Comparison of ENCODE assay signal across 14 cellular contexts in the genomic region with DNA sequence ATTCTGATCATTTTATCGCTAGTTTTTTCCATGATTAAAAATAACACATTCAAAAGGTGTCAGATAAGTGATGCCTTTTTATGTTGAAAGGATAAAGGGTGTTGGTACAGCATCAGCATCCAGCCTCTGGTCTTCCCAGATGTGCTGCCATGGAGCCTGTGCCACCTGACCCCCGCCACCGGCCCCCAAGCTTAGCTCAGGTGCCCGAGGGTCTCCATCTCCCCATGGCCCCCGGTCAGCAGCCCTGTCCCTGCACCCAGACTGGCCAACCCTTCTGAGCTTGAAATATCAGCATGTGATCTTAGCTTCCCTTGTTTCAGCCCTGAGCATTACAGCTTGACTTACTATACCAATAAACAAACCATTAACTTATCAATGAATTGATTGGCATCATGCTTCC. TPM values are rescaled to one million over a fixed set of nuclear protein-coding genes. Genes with fewer than 3 reads are reported as not detected.
DNase-seq lines count a peak whose midpoint lies in the region; ATAC-seq, FAIRE-seq and TF ChIP-seq lines count a peak whose summit lies in the region.
"Had no signal": no experiment of that assay in that cellular context is flagged by ENCODE, and none has a peak within 500 bp of the region (broad histone marks: within the 10 kb centered on the region; RNA-seq: fewer than 3 reads in every experiment).

No MANE protein-coding gene starts in this region.

- H3K27me3 Mint-ChIP-seq in astrocyte (ENCODE audit: low read depth, unreplicated experiment), result no peaks in the 10 kb centered on the region
- H3K27me3 Mint-ChIP-seq: activated CD4-positive, alpha-beta T cell treated with anti-CD3 and anti-CD28 coated beads, Interleukin-2, amount 10 ng/mL, durations not matched to agents 7 days and 5 days had no signal

- H4K8ac ChIP-seq in mesenchymal stem cell (ENCODE audit: low read length), result no peak overlapping the region

- peak overlapping the region; percentile 31 for H2AK5ac ChIP-seq in mesenchymal stem cell (ENCODE audit: low read length, severe bottlenecking)

- peaks cover 66% of the 10 kb centered on the region for H3K79me2 ChIP-seq in astrocyte (ENCODE audit: insufficient read depth, low read length)

- H3K27ac Mint-ChIP-seq in astrocyte (ENCODE audit: unreplicated experiment), result peak overlapping the region; percentile 62

- DNase-seq in left ventricle myocardium inferior, result no peak
- no peak for DNase-seq in left cardiac atrium
- no peak for DNase-seq in astrocyte (ENCODE audit: low read depth)
- no peak for DNase-seq in mesenchymal stem cell
- no peak for DNase-seq in HK-2 (ENCODE audit: unreplicated experiment)
- no peak for DNase-seq in ecto neural progenitor cell (ENCODE audit: low spot score)
- DNase-seq in NCI-H226, result no peak
- DNase-seq: activated CD4-positive, alpha-beta T cell treated with anti-CD3 and anti-CD28 coated beads, Interleukin-2, amount 10 ng/mL, durations not matched to agents 7 days and 5 days; AML-193; NCI-H1694; NCI-H510A had no signal

- H3K9ac ChIP-seq in astrocyte (ENCODE audit: low read length) (peak overlapping the region; percentile 49), mesenchymal stem cell (ENCODE audit: low read length) (peak overlapping the region; percentile 37)

- ATAC-seq in left cardiac atrium (no peak), GM21447 (IDR thresholded peaks at IDR 0.05; ENCODE audit: unreplicated experiment) (no peak)

- H2BK120ac ChIP-seq in mesenchymal stem cell (ENCODE audit: low read depth, low read length), result no peak overlapping the region

- peaks cover 5% of the 10 kb centered on the region for H4K20me1 ChIP-seq in astrocyte (ENCODE audit: insufficient read depth, low read length)

- no peak for FAIRE-seq in astrocyte (lab: Jason Lieb, UNC)
- FAIRE-seq: colon, pancreas had no signal

- H4K91ac ChIP-seq in mesenchymal stem cell (ENCODE audit: low read length), result peak overlapping the region; percentile 3

- H3K27me3 ChIP-seq in left ventricle myocardium inferior (ENCODE audit: low read depth) (no peaks in the 10 kb centered on the region), astrocyte (ENCODE audit: insufficient read depth, low read length) (no peaks in the 10 kb centered on the region), mesenchymal stem cell (ENCODE audit: control insufficient read depth in 1 of 2, insufficient read depth in 1 of 2, low read length in 2 of 2) (no peaks in the 10 kb centered on the region)
- H3K27me3 ChIP-seq: pancreas had no signal

- H3K36me3 Mint-ChIP-seq in astrocyte (ENCODE audit: low read depth, unreplicated experiment), result peaks cover 25% of the 10 kb centered on the region

- H3K4me1 ChIP-seq in left ventricle myocardium inferior (peaks cover 58% of the 10 kb centered on the region), astrocyte (ENCODE audit: insufficient read depth, low read length) (peaks cover 55% of the 10 kb centered on the region), mesenchymal stem cell (ENCODE audit: control insufficient read depth, insufficient read depth, low read depth, low read length) (peaks cover 41% of the 10 kb centered on the region)

- no peaks in the 10 kb centered on the region for H3K9me3 Mint-ChIP-seq in astrocyte (ENCODE audit: unreplicated experiment)
- H3K9me3 Mint-ChIP-seq: activated CD4-positive, alpha-beta T cell treated with anti-CD3 and anti-CD28 coated beads, Interleukin-2, amount 10 ng/mL, durations not matched to agents 7 days and 5 days had no signal

- H3K9me3 ChIP-seq in left ventricle myocardium inferior (replicated peaks), result no peaks in the 10 kb centered on the region
- H3K9me3 ChIP-seq in astrocyte (ENCODE audit: insufficient read depth, low read depth, low read length), result no peaks in the 10 kb centered on the region
- H3K9me3 ChIP-seq in mesenchymal stem cell (ENCODE audit: control insufficient read depth, low read length), result no peaks in the 10 kb centered on the region
- H3K9me3 ChIP-seq: pancreas had no signal

- H3K4me1 Mint-ChIP-seq in astrocyte (ENCODE audit: low read depth, unreplicated experiment), result peaks cover 64% of the 10 kb centered on the region

- H3K4me3 ChIP-seq in left ventricle myocardium inferior, result no peak overlapping the region
- no peak overlapping the region for H3K4me3 ChIP-seq in astrocyte (ENCODE audit: insufficient read depth, low read depth, low read length)
- H3K4me3 ChIP-seq in mesenchymal stem cell (ENCODE audit: insufficient read depth in 1 of 2, low read depth in 1 of 2, low read length in 2 of 2), result no peak overlapping the region
- H3K4me3 ChIP-seq: pancreas had no signal

- H2AFZ ChIP-seq in astrocyte (ENCODE audit: low read depth, low read length), result no peak overlapping the region
- no peak overlapping the region for H2AFZ ChIP-seq in mesenchymal stem cell (ENCODE audit: low read depth, low read length)

- no peak overlapping the region for H2BK5ac ChIP-seq in mesenchymal stem cell (ENCODE audit: low read depth, low read length, poor library complexity, severe bottlenecking)

- intact Hi-C loops in left ventricle myocardium inferior (cut with micrococcal nuclease), result no loop called here
- intact Hi-C loops in left cardiac atrium (cut with DNase I), result no loop called here

- H3K4me2 ChIP-seq in astrocyte (ENCODE audit: low read length), result peak overlapping the region; percentile 65
- H3K4me2 ChIP-seq in mesenchymal stem cell (ENCODE audit: low read length, poor library complexity, severe bottlenecking), result no peak overlapping the region

- 95% methylated on average over 4 of the region's 5 CpGs for WGBS in mesenchymal stem cell

- H3K14ac ChIP-seq in mesenchymal stem cell (ENCODE audit: low read length in 2 of 2), result no peak overlapping the region

- H3K79me1 ChIP-seq in mesenchymal stem cell (replicated peaks; ENCODE audit: low read length, poor library complexity, severe bottlenecking), result peaks cover 7% of the 10 kb centered on the region

- H3K36me3 ChIP-seq in left ventricle myocardium inferior, result no peaks in the 10 kb centered on the region
- H3K36me3 ChIP-seq in astrocyte (ENCODE audit: insufficient read depth, low read length), result no peaks in the 10 kb centered on the region
- peaks cover 0 to 8% of the 10 kb centered on the region in 2 experiments for H3K36me3 ChIP-seq in mesenchymal stem cell (ENCODE audit: control insufficient read depth in 1 of 2, insufficient read depth in 2 of 2, low read depth in 1 of 2, low read length in 2 of 2)
- H3K36me3 ChIP-seq: pancreas had no signal

- TF ChIP-seq CTCF in left ventricle myocardium inferior (IDR thresholded peaks at IDR 0.05; ENCODE audit: borderline replicate concordance) (no peak), astrocyte (IDR thresholded peaks at IDR 0.05; ENCODE audit: insufficient read depth, low read depth, low read length) (no peak)

- H3K27ac ChIP-seq in left ventricle myocardium inferior (replicated peaks) (peak overlapping the region; percentile 59), astrocyte (ENCODE audit: low read depth, low read length) (peak overlapping the region; percentile 83), mesenchymal stem cell (ENCODE audit: low read length, poor library complexity, severe bottlenecking) (peak overlapping the region; percentile 93)

- peak overlapping the region in 1 of 2 experiments; percentile 55 for H3K18ac ChIP-seq in mesenchymal stem cell (ENCODE audit: low read depth in 1 of 2, low read length in 2 of 2)

- peak overlapping the region; percentile 87 for H2BK15ac ChIP-seq in mesenchymal stem cell (ENCODE audit: low read depth, poor library complexity, severe bottlenecking)

- no peak overlapping the region for H3K4me3 Mint-ChIP-seq in astrocyte (ENCODE audit: unreplicated experiment)
- H3K4me3 Mint-ChIP-seq: activated CD4-positive, alpha-beta T cell treated with anti-CD3 and anti-CD28 coated beads, Interleukin-2, amount 10 ng/mL, durations not matched to agents 7 days and 5 days had no signal

- H3K4ac ChIP-seq in mesenchymal stem cell (ENCODE audit: low read depth in 1 of 2, low read length in 2 of 2), result no peak overlapping the region

- peak overlapping the region; percentile 6 to 27 for H2BK12ac ChIP-seq in mesenchymal stem cell (ENCODE audit: low read length in 2 of 2)

- H3K23ac ChIP-seq in mesenchymal stem cell (ENCODE audit: low read length in 2 of 2), result no peak overlapping the region

RNA-seq across cellular contexts. Expression of a gene that starts 24.6 kb away (rescaled TPM):
- 206 TPM for total RNA-seq in left ventricle myocardium inferior
- 100 to 1,000 TPM in 1 of 2 donors, 10 to 100 TPM in 1; 81.1 to 129 TPM for total RNA-seq in left cardiac atrium
- total RNA-seq in astrocyte, result 356 and 361 TPM in 2 replicates
- polyA plus RNA-seq in mesenchymal stem cell (2013, experiment 1 of 2), result 57.2 TPM
- 54.3 TPM for polyA plus RNA-seq in mesenchymal stem cell (2013, experiment 2 of 2)
